8 cellular contexts compared by ENCODE assay signal in the genomic region with DNA sequence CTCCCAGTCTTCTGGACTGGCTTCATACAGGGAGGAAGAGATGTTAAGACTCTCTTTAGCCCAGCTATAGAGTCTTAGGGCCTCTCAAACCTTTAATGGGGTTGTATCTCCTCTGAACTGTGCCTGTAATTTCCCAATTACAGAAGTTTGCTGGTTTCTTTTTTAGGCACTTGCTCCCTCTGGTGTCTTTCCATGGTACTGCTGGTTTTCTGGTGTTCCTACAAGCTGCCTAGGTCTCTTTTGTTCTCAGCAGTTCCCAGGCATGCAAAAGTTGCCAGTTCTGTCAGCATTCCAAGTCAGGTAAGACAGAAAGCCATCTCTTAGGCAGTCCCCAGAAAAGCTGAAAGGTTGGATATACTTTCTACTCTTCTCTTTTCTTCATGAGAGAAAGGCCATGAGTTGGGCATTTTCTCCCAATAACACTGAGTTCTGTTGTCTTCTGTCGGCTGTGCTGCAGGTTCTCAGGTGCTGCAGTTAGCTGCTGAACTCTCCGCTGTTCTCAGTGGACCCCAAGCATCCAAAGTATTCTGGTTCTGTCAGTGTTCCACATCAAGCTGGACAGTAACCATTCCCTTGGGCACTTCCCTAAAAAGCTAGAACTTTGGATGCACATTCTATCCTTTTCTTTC. TPM values are rescaled to one million over a fixed set of nuclear protein-coding genes. Genes with fewer than 3 reads are reported as not detected.
DNase-seq lines count a peak whose midpoint lies in the region; ATAC-seq lines count a peak whose summit lies in the region.

No MANE protein-coding gene starts in this region.

- no peak overlapping the region for H3K4me3 ChIP-seq in H7 (ENCODE audit: insufficient read depth, low read depth, low read length)

- no peaks in the 10 kb centered on the region for H3K36me3 ChIP-seq in H7 (replicated peaks; ENCODE audit: control insufficient read depth, insufficient read depth, low read length)

- DNase-seq in DMS114 treated with DMSO at 0.1 percent for 48 hours (lab: John Stamatoyannopoulos, UW; ENCODE audit: unreplicated experiment) (peak; percentile 43), H7 (peak; percentile 55), NCI-H774 (lab: John Stamatoyannopoulos, UW) (peak; percentile 20), globus pallidus (ENCODE audit: low spot score) (peak; percentile 25), smooth muscle cell of the brain vasculature (ENCODE audit: low read depth, low spot score) (peak; percentile 15), NCI-H187 treated with DMSO at 0.1 percent for 48 hours (lab: John Stamatoyannopoulos, UW) (no peak)
- DNase-seq in activated CD8-positive, alpha-beta memory T cell treated with anti-CD3 and anti-CD28 coated beads, Interleukin-2, amount 50 U/mL, for 48 hours = peak; percentile 66

- H3K27me3 ChIP-seq in H7 (ENCODE audit: control insufficient read depth, insufficient read depth, low read length) = no peaks in the 10 kb centered on the region

- ATAC-seq in HG02759 (IDR thresholded peaks at IDR 0.05; ENCODE audit: unreplicated experiment) = no peak

RNA-seq across cellular contexts. Expression of a gene that starts 54.4 kb away (rescaled TPM):
- total RNA-seq in H7 (2014; rRNA removed; shearing (Covaris generic)) = 0.63 and 1.0 TPM in 2 replicates

RNA-seq across cellular contexts. Expression of a gene that starts 54.7 kb away (rescaled TPM):
- not detected in 2 replicates for total RNA-seq in H7 (2014; rRNA removed; shearing (Covaris generic))
